Comparison of ENCODE assay signal across 1 cellular context in the genomic region with DNA sequence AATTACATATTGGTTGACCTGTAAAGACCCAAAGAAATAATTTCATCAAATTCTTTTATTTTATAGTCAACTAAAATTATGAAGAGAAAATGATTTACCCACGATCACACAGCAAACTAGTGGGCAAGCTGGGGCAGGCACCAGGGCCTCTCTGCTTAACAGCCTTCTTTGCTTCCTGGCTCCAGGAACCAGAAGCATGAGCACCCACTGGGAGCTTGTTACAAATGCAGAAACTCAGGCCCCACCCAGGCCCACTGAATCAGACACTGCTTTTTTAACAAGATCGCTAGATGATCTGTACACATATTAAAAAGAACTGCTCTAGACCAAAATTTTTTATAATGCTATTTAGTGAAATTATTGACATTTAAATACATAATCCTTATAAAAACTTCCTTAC.
TF ChIP-seq lines count a peak whose summit lies in the region.

No MANE protein-coding gene starts in this region.

TF ChIP-seq in GM23338, 12 proteins besides CTCF, POLR2A, EP300 and RAD21 (continued from another document):
- TF ChIP-seq, protein P1, sequence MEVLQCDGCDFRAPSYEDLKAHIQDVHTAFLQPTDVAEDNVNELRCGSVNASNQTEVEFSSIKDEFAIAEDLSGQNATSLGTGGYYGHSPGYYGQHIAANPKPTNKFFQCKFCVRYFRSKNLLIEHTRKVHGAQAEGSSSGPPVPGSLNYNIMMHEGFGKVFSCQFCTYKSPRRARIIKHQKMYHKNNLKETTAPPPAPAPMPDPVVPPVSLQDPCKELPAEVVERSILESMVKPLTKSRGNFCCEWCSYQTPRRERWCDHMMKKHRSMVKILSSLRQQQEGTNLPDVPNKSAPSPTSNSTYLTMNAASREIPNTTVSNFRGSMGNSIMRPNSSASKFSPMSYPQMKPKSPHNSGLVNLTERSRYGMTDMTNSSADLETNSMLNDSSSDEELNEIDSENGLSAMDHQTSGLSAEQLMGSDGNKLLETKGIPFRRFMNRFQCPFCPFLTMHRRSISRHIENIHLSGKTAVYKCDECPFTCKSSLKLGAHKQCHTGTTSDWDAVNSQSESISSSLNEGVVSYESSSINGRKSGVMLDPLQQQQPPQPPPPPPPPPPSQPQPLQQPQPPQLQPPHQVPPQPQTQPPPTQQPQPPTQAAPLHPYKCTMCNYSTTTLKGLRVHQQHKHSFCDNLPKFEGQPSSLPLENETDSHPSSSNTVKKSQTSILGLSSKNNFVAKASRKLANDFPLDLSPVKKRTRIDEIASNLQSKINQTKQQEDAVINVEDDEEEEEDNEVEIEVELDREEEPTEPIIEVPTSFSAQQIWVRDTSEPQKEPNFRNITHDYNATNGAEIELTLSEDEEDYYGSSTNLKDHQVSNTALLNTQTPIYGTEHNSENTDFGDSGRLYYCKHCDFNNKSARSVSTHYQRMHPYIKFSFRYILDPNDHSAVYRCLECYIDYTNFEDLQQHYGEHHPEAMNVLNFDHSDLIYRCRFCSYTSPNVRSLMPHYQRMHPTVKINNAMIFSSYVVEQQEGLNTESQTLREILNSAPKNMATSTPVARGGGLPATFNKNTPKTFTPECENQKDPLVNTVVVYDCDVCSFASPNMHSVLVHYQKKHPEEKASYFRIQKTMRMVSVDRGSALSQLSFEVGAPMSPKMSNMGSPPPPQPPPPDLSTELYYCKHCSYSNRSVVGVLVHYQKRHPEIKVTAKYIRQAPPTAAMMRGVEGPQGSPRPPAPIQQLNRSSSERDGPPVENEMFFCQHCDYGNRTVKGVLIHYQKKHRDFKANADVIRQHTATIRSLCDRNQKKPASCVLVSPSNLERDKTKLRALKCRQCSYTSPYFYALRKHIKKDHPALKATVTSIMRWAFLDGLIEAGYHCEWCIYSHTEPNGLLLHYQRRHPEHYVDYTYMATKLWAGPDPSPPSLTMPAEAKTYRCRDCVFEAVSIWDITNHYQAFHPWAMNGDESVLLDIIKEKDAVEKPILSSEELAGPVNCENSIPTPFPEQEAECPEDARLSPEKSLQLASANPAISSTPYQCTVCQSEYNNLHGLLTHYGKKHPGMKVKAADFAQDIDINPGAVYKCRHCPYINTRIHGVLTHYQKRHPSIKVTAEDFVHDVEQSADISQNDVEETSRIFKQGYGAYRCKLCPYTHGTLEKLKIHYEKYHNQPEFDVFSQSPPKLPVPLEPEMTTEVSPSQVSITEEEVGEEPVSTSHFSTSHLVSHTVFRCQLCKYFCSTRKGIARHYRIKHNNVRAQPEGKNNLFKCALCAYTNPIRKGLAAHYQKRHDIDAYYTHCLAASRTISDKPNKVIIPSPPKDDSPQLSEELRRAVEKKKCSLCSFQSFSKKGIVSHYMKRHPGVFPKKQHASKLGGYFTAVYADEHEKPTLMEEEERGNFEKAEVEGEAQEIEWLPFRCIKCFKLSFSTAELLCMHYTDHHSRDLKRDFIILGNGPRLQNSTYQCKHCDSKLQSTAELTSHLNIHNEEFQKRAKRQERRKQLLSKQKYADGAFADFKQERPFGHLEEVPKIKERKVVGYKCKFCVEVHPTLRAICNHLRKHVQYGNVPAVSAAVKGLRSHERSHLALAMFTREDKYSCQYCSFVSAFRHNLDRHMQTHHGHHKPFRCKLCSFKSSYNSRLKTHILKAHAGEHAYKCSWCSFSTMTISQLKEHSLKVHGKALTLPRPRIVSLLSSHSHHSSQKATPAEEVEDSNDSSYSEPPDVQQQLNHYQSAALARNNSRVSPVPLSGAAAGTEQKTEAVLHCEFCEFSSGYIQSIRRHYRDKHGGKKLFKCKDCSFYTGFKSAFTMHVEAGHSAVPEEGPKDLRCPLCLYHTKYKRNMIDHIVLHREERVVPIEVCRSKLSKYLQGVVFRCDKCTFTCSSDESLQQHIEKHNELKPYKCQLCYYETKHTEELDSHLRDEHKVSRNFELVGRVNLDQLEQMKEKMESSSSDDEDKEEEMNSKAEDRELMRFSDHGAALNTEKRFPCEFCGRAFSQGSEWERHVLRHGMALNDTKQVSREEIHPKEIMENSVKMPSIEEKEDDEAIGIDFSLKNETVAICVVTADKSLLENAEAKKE (CRISPR knock-in tag; IDR thresholded peaks at IDR 0.05): no peak
- TF ChIP-seq EZH2 (IDR thresholded peaks at IDR 0.05; ENCODE audit: low read depth, unreplicated experiment) (no peak), POLR2AphosphoS5 (IDR thresholded peaks at IDR 0.05; ENCODE audit: low read depth) (no peak)
- TF ChIP-seq, protein P2, sequence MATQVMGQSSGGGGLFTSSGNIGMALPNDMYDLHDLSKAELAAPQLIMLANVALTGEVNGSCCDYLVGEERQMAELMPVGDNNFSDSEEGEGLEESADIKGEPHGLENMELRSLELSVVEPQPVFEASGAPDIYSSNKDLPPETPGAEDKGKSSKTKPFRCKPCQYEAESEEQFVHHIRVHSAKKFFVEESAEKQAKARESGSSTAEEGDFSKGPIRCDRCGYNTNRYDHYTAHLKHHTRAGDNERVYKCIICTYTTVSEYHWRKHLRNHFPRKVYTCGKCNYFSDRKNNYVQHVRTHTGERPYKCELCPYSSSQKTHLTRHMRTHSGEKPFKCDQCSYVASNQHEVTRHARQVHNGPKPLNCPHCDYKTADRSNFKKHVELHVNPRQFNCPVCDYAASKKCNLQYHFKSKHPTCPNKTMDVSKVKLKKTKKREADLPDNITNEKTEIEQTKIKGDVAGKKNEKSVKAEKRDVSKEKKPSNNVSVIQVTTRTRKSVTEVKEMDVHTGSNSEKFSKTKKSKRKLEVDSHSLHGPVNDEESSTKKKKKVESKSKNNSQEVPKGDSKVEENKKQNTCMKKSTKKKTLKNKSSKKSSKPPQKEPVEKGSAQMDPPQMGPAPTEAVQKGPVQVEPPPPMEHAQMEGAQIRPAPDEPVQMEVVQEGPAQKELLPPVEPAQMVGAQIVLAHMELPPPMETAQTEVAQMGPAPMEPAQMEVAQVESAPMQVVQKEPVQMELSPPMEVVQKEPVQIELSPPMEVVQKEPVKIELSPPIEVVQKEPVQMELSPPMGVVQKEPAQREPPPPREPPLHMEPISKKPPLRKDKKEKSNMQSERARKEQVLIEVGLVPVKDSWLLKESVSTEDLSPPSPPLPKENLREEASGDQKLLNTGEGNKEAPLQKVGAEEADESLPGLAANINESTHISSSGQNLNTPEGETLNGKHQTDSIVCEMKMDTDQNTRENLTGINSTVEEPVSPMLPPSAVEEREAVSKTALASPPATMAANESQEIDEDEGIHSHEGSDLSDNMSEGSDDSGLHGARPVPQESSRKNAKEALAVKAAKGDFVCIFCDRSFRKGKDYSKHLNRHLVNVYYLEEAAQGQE (IDR thresholded peaks at IDR 0.05; ENCODE audit: unreplicated experiment): no peak
